8 cellular contexts compared by ENCODE assay signal in the genomic region with DNA sequence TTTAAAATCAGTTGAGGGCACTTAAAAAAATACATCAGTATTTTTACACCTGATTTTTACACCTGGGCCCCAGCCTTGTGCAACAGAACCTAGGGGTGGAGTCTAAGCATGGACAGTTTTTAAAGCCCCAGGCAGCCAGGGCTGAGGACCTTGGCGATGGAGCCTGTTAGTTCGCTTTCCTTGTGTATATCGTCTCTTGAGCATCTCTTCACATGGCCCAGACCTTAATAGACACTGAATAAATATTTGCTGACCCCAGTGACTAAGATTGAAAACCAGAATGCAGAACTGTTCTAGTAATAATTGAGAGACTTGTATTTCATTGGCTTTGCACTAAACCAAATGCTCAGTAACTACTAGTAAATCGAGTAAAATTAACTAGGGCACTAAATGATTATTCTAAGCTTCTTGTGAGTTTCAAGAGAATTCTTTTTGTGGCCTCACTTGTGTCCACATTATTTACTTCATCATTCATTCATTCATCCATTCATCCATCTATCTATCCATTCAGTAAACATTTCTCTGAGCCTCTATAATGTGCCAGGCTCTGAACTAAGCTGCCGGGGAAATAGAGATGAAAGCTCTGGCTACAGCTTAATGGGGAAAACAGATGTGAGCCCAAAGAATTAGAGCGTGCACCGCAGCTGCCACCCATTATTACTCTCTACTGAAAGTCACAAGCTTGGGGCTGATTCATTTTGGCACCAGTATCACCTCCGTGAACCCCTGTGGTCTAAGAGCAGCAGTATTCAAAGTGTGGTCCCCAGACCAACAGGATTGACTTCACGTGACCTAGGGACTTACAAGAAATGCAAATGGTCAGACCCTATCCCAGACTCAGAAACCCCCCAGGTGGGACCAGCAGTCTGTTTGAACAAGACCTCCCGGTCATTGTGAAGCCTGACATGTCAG. TPM values are rescaled to one million over a fixed set of nuclear protein-coding genes. Genes with fewer than 3 reads are reported as not detected.
DNase-seq lines count a peak whose midpoint lies in the region; ATAC-seq and FAIRE-seq lines count a peak whose summit lies in the region.
"Had no signal": no experiment of that assay in that cellular context is flagged by ENCODE, and none has a peak within 500 bp of the region (broad histone marks: within the 10 kb centered on the region; RNA-seq: fewer than 3 reads in every experiment).

No MANE protein-coding gene starts in this region.

- ATAC-seq in GM18861 (IDR thresholded peaks at IDR 0.05; ENCODE audit: unreplicated experiment) (peak; percentile 60), GM21717 (IDR thresholded peaks at IDR 0.05; ENCODE audit: unreplicated experiment) (peak; percentile 66)

- no peak for FAIRE-seq in HTR-8/SVneo (lab: Jason Lieb, UNC)

- intact Hi-C loops in posterior vena cava (cut with DNase I): no loop called here

- DNase-seq in NAMALWA (ENCODE audit: low spot score) (peak; percentile 72), posterior vena cava (ENCODE audit: low spot score) (peak; percentile 29), NCI-H1048 (lab: John Stamatoyannopoulos, UW) (no peak), NCI-H2227 (lab: John Stamatoyannopoulos, UW; ENCODE audit: unreplicated experiment) (no peak), HTR-8/SVneo (ENCODE audit: insufficient read length, low spot score) (no peak)
- DNase-seq: dermis blood vessel endothelial cell had no signal

RNA-seq across cellular contexts. Expression of gene BCL7A, which starts 30.7 kb away (rescaled TPM):
- 1 to 10 TPM; 3.3 to 7.6 TPM for total RNA-seq in posterior vena cava

Comparison
In these comparisons a context has a peak if more than half of its experiments do, and no peak if none do; other contexts are left out.
1. DNase-seq: peak in NAMALWA (single experiment) and posterior vena cava (single experiment); none in NCI-H1048 (single experiment), NCI-H2227 (single experiment) and HTR-8/SVneo (single experiment).